Comparison of ENCODE assay signal across 9 cellular contexts in the genomic region with DNA sequence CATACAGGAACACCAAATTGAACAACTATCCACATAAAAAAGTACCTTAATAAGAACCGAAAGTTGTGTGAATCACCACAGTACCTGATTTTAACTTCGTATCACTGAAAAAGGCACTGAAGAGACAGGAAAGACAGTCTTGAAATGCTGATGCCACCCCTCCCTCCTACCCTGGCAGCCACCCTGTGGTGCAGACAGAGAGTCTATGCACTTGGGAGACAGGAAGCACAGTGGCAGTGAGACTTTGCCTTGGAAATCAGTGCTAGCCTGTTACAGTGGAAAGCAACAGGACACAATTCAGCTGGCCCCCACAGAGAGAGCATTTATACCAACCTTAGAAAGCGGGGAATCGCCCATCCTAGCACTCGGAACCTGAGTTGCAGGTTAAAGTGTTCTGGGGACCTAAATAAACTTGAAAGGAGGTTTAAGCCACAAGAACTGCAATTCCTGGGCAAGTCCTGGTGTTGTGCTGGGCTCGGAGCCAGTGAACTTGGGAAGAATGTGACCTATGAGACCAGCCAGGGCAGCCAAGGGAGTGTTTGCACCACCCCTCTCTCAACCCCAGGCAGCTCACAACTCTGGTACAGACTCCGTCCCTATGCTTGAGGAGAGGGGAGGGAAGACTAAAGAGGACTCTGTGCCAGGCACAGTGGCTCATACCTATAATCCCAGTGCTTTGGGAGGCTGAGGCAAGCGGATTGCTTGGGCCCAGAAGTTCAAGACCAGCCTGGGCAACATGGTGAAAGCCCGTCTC.
A peak's percentile ranks its signal among the peaks of the same experiment; 100 is the strongest.
DNase-seq lines count a peak whose midpoint lies in the region; ATAC-seq, FAIRE-seq and TF ChIP-seq lines count a peak whose summit lies in the region.
"Had no signal": no experiment of that assay in that cellular context is flagged by ENCODE, and none has a peak within 500 bp of the region (broad histone marks: within the 10 kb centered on the region; RNA-seq: fewer than 3 reads in every experiment).

No MANE protein-coding gene starts in this region.

- H3K27me3 Mint-ChIP-seq in T-cell, result no peaks in the 10 kb centered on the region

- peak overlapping the region; percentile 3 for H3K4me2 ChIP-seq in skeletal muscle satellite cell (ENCODE audit: low read length)

- FAIRE-seq in GM12891 (lab: Jason Lieb, UNC), result peak; percentile 62

- H3K4me3 Mint-ChIP-seq in T-cell, result no peak overlapping the region
- H3K4me3 Mint-ChIP-seq: activated CD8-positive, alpha-beta T cell treated with anti-CD3 and anti-CD28 coated beads, Interleukin-2, amount 10 ng/mL, durations not matched to agents 7 days and 5 days had no signal

- no peak for TF ChIP-seq CTCF in GM20000 (IDR thresholded peaks at IDR 0.05; ENCODE audit: extremely low read depth, missing control alignments)

- peaks cover 0 to 13% (median 9%) of the 10 kb centered on the region in 3 donors for H3K9me3 Mint-ChIP-seq in T-cell

- POLR2A ChIA-PET in T-cell (lab: Charles Lee), result no interaction called here

- peaks cover 8% of the 10 kb centered on the region for H3K4me1 ChIP-seq in skeletal muscle satellite cell (ENCODE audit: control insufficient read depth, insufficient read depth, low read length)

- no peak overlapping the region for H3K4me3 ChIP-seq in skeletal muscle satellite cell (ENCODE audit: low read length)

- H3K36me3 Mint-ChIP-seq in T-cell, result peaks cover 54% of the 10 kb centered on the region

- no peaks in the 10 kb centered on the region for H3K36me3 ChIP-seq in skeletal muscle satellite cell (ENCODE audit: insufficient read depth, low read length)

- peaks cover 0 to 18% (median 10%) of the 10 kb centered on the region in 3 donors for H3K4me1 Mint-ChIP-seq in T-cell

- CTCF ChIA-PET in T-cell (lab: Charles Lee), result interaction anchor here in 1 of 2 donors (0.9 kb wide), 1 partner anchor 117 kb away, joined by 5 read pairs; no protein-coding TSS in a partner anchor

- peak; percentile 99 for ATAC-seq in left ventricle myocardium superior
- ATAC-seq in GM18861 (IDR thresholded peaks at IDR 0.05; ENCODE audit: unreplicated experiment), result no peak
- no peak for ATAC-seq in GM18505 (IDR thresholded peaks at IDR 0.05; ENCODE audit: unreplicated experiment)
- no peak for ATAC-seq in T-cell (replicated peaks in 1 of 4)
- ATAC-seq: activated CD8-positive, alpha-beta T cell treated with anti-CD3 and anti-CD28 coated beads, Interleukin-2, amount 10 ng/mL, durations not matched to agents 7 days and 5 days had no signal

- no peak overlapping the region for H3K27ac Mint-ChIP-seq in T-cell
- H3K27ac Mint-ChIP-seq: activated CD8-positive, alpha-beta T cell treated with anti-CD3 and anti-CD28 coated beads, Interleukin-2, amount 10 ng/mL, durations not matched to agents 7 days and 5 days had no signal

- TF ChIP-seq POLR2A in GM12891 (IDR thresholded peaks at IDR 0.05; ENCODE audit: low read depth, low read length) (no peak), GM18505 (IDR thresholded peaks at IDR 0.05; ENCODE audit: borderline replicate concordance, extremely low read depth, insufficient read depth, insufficient read length) (no peak)

- H3K9ac ChIP-seq in skeletal muscle satellite cell (ENCODE audit: low read depth, low read length), result no peak overlapping the region

- no peaks in the 10 kb centered on the region for H3K9me3 ChIP-seq in skeletal muscle satellite cell (replicated peaks; ENCODE audit: low read length)

- intact Hi-C loops in left ventricle myocardium superior (cut with micrococcal nuclease), result no loop called here

- DNase-seq in GM12891 (ENCODE audit: insufficient read length, low spot score) (no peak), amniotic epithelial cell (ENCODE audit: low read depth) (peak; percentile 73), left ventricle myocardium superior (peak; percentile 83), GM20000 (ENCODE audit: low spot score) (no peak), T-cell (no peak)
- DNase-seq: activated CD8-positive, alpha-beta T cell treated with anti-CD3 and anti-CD28 coated beads, Interleukin-2, amount 10 ng/mL, durations not matched to agents 7 days and 5 days had no signal

- no peaks in the 10 kb centered on the region for H3K27me3 ChIP-seq in skeletal muscle satellite cell (ENCODE audit: control insufficient read depth, insufficient read depth, low read length)

TF ChIP-seq in GM12891, 5 proteins besides CTCF, POLR2A, EP300 and RAD21:
- TF ChIP-seq PAX5 (IDR thresholded peaks at IDR 0.05; ENCODE audit: insufficient read depth, low read length, severe bottlenecking) (no peak), SPI1 (IDR thresholded peaks at IDR 0.05; ENCODE audit: low read depth, low read length) (no peak), TAF1 (IDR thresholded peaks at IDR 0.05; ENCODE audit: low read depth, low read length) (no peak), POU2F2 (IDR thresholded peaks at IDR 0.05; ENCODE audit: low read depth, low read length) (no peak), POLR2AphosphoS5 (IDR thresholded peaks at IDR 0.05; ENCODE audit: low read depth, low read length) (no peak)

Comparison
In these comparisons a context has a peak if more than half of its experiments do, and no peak if none do; other contexts are left out.
1. DNase-seq: peak in amniotic epithelial cell (single experiment) and left ventricle myocardium superior (single experiment); none in GM12891 (single experiment), GM20000 (single experiment) and T-cell (0 of 34).